ENCODE assay signal across 33 cellular contexts in the genomic region with DNA sequence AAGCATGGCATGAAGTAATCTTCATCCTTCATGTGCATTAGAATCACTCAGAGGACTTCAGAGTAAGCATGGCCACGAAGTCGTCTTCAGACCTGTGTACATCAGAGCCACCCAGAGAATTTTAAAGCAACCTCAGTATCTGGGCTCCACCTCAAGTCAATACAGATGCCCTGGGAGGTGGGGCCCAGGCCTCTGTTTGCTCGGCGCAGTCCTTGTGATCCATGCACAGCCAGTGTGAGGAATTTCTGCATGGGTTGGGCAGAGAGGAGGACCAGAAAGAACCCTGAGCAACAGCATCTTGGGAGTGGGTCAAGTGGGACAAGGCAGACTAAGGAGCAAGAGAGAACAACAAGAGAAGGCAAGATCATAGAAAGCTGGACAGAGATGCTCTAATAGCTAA.
"Had no signal": no experiment of that assay in that cellular context is flagged by ENCODE, and none has a peak within 500 bp of the region (broad histone marks: within the 10 kb centered on the region; RNA-seq: fewer than 3 reads in every experiment).

No MANE protein-coding gene starts in this region.

- DNase-seq: Karpas-422, Kasumi-1, MG63, MM.1S, MV-4-11, NCI-H1048, NCI-H1092, NCI-H1092 treated with DMSO at 0.1 percent for 48 hours, NCI-H1105, NCI-H1105 treated with DMSO at 0.1 percent for 48 hours, NCI-H1417, NCI-H1417 treated with DMSO at 0.1 percent for 48 hours, NCI-H1436, NCI-H1436 treated with DMSO at 0.1 percent for 48 hours, NCI-H146, NCI-H1694, NCI-H1694 treated with DMSO at 0.1 percent for 48 hours, NCI-H187, NCI-H187 treated with DMSO at 0.1 percent for 48 hours, NCI-H1930, NCI-H2029, NCI-H2029 treated with DMSO at 0.1 percent for 48 hours, NCI-H2081, NCI-H2081 treated with DMSO at 0.1 percent for 48 hours, NCI-H2107, NCI-H2171, NCI-H2171 treated with DMSO at 0.1 percent for 48 hours, NCI-H2227 treated with DMSO at 0.1 percent for 48 hours, NCI-H226, NCI-H345, NCI-H446, NCI-H446 treated with DMSO at 0.1 percent for 48 hours, NCI-H510A had no signal
